In the genomic region with DNA sequence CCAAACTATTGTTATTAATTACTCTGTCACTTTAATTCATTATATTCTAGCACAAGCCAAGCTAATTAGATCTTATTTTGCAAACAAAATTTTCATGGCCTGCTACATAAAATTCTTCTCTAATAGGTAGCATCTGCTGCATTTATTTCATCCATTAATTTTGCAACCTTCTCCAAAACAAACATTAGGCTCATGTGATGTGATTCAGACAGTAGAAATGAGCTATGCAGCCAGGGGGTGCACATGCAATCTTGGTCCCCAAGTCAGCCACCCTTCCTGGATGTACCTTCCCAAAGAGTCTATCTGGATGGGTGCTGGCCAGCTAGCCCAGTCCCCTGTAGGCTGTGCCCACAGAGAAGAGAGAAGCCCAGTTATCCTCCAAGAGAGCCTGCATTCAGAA, we compare ENCODE assay signal across 11 cellular contexts.
"Had no signal": no experiment of that assay in that cellular context is flagged by ENCODE, and none has a peak within 500 bp of the region (broad histone marks: within the 10 kb centered on the region; RNA-seq: fewer than 3 reads in every experiment).

No MANE protein-coding gene starts in this region.

- H3K4me1 ChIP-seq: body of pancreas had no signal

- ATAC-seq: body of pancreas, left colon had no signal

- H3K27me3 ChIP-seq: body of pancreas had no signal

- H3K9me3 ChIP-seq: body of pancreas had no signal

- DNase-seq: activated CD4-positive, alpha-beta T cell treated with anti-CD3 and anti-CD28 coated beads, Interleukin-2, amount 50 U/mL, for 4 hours; activated naive CD4-positive, alpha-beta T cell; activated naive CD8-positive, alpha-beta T cell treated with anti-CD3 and anti-CD28 coated beads, Interleukin-2, amount 10 ng/mL, durations not matched to agents 7 days and 5 days; body of pancreas; erythroblast; glutamatergic neuron; hippocampal formation; left colon; stimulated activated naive CD4-positive, alpha-beta T cell had no signal

- H3K4me3 ChIP-seq: body of pancreas, coronary artery, lung had no signal

- H3K27ac ChIP-seq: body of pancreas, coronary artery had no signal
